Comparison of ENCODE assay signal across 12 cellular contexts in the genomic region with DNA sequence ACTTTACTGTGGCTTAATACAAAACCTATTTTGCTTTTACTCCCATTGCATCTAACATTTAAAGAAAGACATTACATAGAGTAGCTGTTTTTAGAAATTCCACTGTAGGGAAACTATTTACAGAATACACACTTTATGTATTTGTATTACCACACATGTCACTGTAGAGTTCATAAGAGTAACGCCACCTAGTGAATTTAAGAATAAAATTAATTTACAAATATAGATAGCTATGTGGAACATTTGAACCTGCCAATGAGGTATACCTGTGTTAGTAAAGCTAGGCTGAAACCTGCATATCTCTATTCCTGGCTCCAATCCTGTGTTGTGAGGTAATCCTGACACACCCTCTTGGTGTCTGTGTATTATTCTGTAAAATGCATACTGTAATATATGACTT.
DNase-seq lines count a peak whose midpoint lies in the region; ATAC-seq and TF ChIP-seq lines count a peak whose summit lies in the region.
"Had no signal": no experiment of that assay in that cellular context is flagged by ENCODE, and none has a peak within 500 bp of the region (broad histone marks: within the 10 kb centered on the region; RNA-seq: fewer than 3 reads in every experiment).

No MANE protein-coding gene starts in this region.

- H3K27me3 Mint-ChIP-seq in activated CD4-positive, alpha-beta memory T cell treated with anti-CD3 and anti-CD28 coated beads, Interleukin-2, amount 10 ng/mL, durations not matched to agents 7 days and 5 days = no peaks in the 10 kb centered on the region

- H3K27ac Mint-ChIP-seq in activated CD4-positive, alpha-beta memory T cell treated with anti-CD3 and anti-CD28 coated beads, Interleukin-2, amount 10 ng/mL, durations not matched to agents 7 days and 5 days = peak overlapping the region; percentile 44
- H3K27ac Mint-ChIP-seq: activated B cell treated with CpG ODN at 0.5 μM for 24 hours had no signal

- H3K27me3 ChIP-seq in HUES48 (ENCODE audit: control insufficient read depth, insufficient read depth, low read length) (peaks cover 10% of the 10 kb centered on the region), left lung (peaks cover 0 to 11% of the 10 kb centered on the region in 2 donors), upper lobe of right lung (no peaks in the 10 kb centered on the region)

- CTCF ChIA-PET in activated CD4-positive, alpha-beta memory T cell treated with anti-CD3 and anti-CD28 coated beads, Interleukin-2, amount 10 ng/mL, durations not matched to agents 7 days and 5 days (lab: Charles Lee) = interaction anchor here (1.0 to 6.0 kb wide), 8 partner anchors 10 to 524 kb away, joined by 3 to 78 read pairs (median 14); no protein-coding TSS in a partner anchor

- ATAC-seq in left lung = peak; percentile 54
- ATAC-seq in GM19023 (IDR thresholded peaks at IDR 0.05; ENCODE audit: unreplicated experiment) = no peak
- ATAC-seq in upper lobe of right lung = no peak

- no peak overlapping the region for H3K9ac ChIP-seq in HUES48 (ENCODE audit: low read depth, low read length)

- POLR2A ChIA-PET in activated CD4-positive, alpha-beta memory T cell treated with anti-CD3 and anti-CD28 coated beads, Interleukin-2, amount 10 ng/mL, durations not matched to agents 7 days and 5 days (lab: Charles Lee) = interaction anchor here (1.0 to 4.4 kb wide), 6 partner anchors 9 to 376 kb away, joined by 3 to 169 read pairs (median 22); no protein-coding TSS in a partner anchor

- no peaks in the 10 kb centered on the region for H3K9me3 Mint-ChIP-seq in activated CD4-positive, alpha-beta memory T cell treated with anti-CD3 and anti-CD28 coated beads, Interleukin-2, amount 10 ng/mL, durations not matched to agents 7 days and 5 days
- H3K9me3 Mint-ChIP-seq: activated B cell treated with CpG ODN at 0.5 μM for 24 hours had no signal

- peak overlapping the region; percentile 68 for H3K27ac ChIP-seq in HUES48 (ENCODE audit: low read depth, low read length)
- no peak overlapping the region for H3K27ac ChIP-seq in left lung
- no peak overlapping the region for H3K27ac ChIP-seq in upper lobe of right lung

- H3K4me1 ChIP-seq in HUES48 (ENCODE audit: control insufficient read depth, insufficient read depth, low read length) (peaks cover 49% of the 10 kb centered on the region), left lung (peaks cover 0 to 31% of the 10 kb centered on the region in 2 donors), upper lobe of right lung (peaks cover 12% of the 10 kb centered on the region)

- H3K4me3 Mint-ChIP-seq in activated CD4-positive, alpha-beta memory T cell treated with anti-CD3 and anti-CD28 coated beads, Interleukin-2, amount 10 ng/mL, durations not matched to agents 7 days and 5 days = peak overlapping the region; percentile 66
- H3K4me3 Mint-ChIP-seq: activated B cell treated with CpG ODN at 0.5 μM for 24 hours had no signal

- H3K36me3 ChIP-seq in HUES48 (ENCODE audit: control insufficient read depth, insufficient read depth, low read length) (no peaks in the 10 kb centered on the region), left lung (no peaks in the 10 kb centered on the region), upper lobe of right lung (no peaks in the 10 kb centered on the region)

- H3K4me1 Mint-ChIP-seq in activated CD4-positive, alpha-beta memory T cell treated with anti-CD3 and anti-CD28 coated beads, Interleukin-2, amount 10 ng/mL, durations not matched to agents 7 days and 5 days = peaks cover 52% of the 10 kb centered on the region

- peaks cover 11% of the 10 kb centered on the region for H3K36me3 Mint-ChIP-seq in activated CD4-positive, alpha-beta memory T cell treated with anti-CD3 and anti-CD28 coated beads, Interleukin-2, amount 10 ng/mL, durations not matched to agents 7 days and 5 days (ENCODE audit: low read depth)

- intact Hi-C loops in left lung (cut with DNase I) = no loop called here
- intact Hi-C loops in upper lobe of right lung (cut with DNase I) = no loop called here

- in situ Hi-C loops in KBM-7 (cut with MboI; ENCODE audit: low pct_unique_long_range_greater_than_20kb, low sequenced_read_pairs) = no loop called here

- TF ChIP-seq CTCF in left lung (IDR thresholded peaks at IDR 0.05) = no peak
- no peak for TF ChIP-seq CTCF in upper lobe of right lung (IDR thresholded peaks at IDR 0.05)

- DNase-seq in DMS53 (lab: John Stamatoyannopoulos, UW) (peak; percentile 36), left lung (no peak), KBM-7 (no peak), upper lobe of right lung (no peak), activated gamma-delta T cell (lab: John Stamatoyannopoulos, UW) (no peak)
- no peak for DNase-seq in activated CD4-positive, alpha-beta memory T cell treated with anti-CD3 and anti-CD28 coated beads, Interleukin-2, amount 10 ng/mL, durations not matched to agents 7 days and 5 days
- DNase-seq: activated B cell treated with CpG ODN at 0.5 μM for 24 hours; activated naive CD4-positive, alpha-beta T cell; hypothalamus had no signal

- H3K4me3 ChIP-seq in HUES48 (ENCODE audit: low read depth, low read length) (no peak overlapping the region), left lung (no peak overlapping the region), upper lobe of right lung (no peak overlapping the region)
- H3K4me3 ChIP-seq: skin epidermis had no signal

- no peaks in the 10 kb centered on the region for H3K9me3 ChIP-seq in HUES48 (ENCODE audit: control insufficient read depth, insufficient read depth, low read length)
- no peaks in the 10 kb centered on the region for H3K9me3 ChIP-seq in left lung
- no peaks in the 10 kb centered on the region for H3K9me3 ChIP-seq in upper lobe of right lung
